In genomic region chr3:170680593-170680992, GRCh38 we compare ENCODE assay signal across 1 cellular context.
TF ChIP-seq lines count a peak whose summit lies in the region.

No MANE protein-coding gene starts in this region.

TF ChIP-seq in K562, 482 proteins besides CTCF, POLR2A, EP300 and RAD21 (continued from another document and continues in another):
- TF ChIP-seq NKRF (IDR thresholded peaks at IDR 0.05; ENCODE audit: borderline replicate concordance) = no peak
- no peak for TF ChIP-seq ZBTB12 (CRISPR knock-in tag; IDR thresholded peaks at IDR 0.05)
- no peak for TF ChIP-seq ZFPM2 (CRISPR knock-in tag; IDR thresholded peaks at IDR 0.05)
- no peak for TF ChIP-seq GTF3C2 (IDR thresholded peaks at IDR 0.05; ENCODE audit: borderline replicate concordance, extremely low read depth, insufficient read length)
- peak; percentile 35; the same call in 1 of the 2 replicates for TF ChIP-seq MYBL2 (IDR thresholded peaks at IDR 0.05; ENCODE audit: low read depth)
- TF ChIP-seq MYBL2 (CRISPR knock-in tag; IDR thresholded peaks at IDR 0.05; ENCODE audit: borderline replicate concordance) = no peak
- no peak for TF ChIP-seq MLLT1 (IDR thresholded peaks at IDR 0.05)
- no peak for TF ChIP-seq HBP1 (CRISPR knock-in tag; IDR thresholded peaks at IDR 0.05)
- peak; percentile 73 for TF ChIP-seq LEF1 (IDR thresholded peaks at IDR 0.05)
- TF ChIP-seq ID3 (CRISPR knock-in tag; IDR thresholded peaks at IDR 0.05) = no peak
- TF ChIP-seq ID3 (tag; IDR thresholded peaks at IDR 0.05) = no peak
- peak; percentile 79 for TF ChIP-seq SMARCA4 (IDR thresholded peaks at IDR 0.05)
- no peak for TF ChIP-seq SRSF9 (IDR thresholded peaks at IDR 0.05; ENCODE audit: borderline replicate concordance, low read depth, low read length)
- TF ChIP-seq TAL1 (IDR thresholded peaks at IDR 0.05) = peak; percentile 48; the same call in 1 of the 2 replicates
- no peak for TF ChIP-seq RAD51 (IDR thresholded peaks at IDR 0.05; ENCODE audit: borderline replicate concordance, low read depth)
- no peak for TF ChIP-seq TBP (optimal IDR thresholded peaks at IDR 0.05; ENCODE audit: low read depth, low read length)
- TF ChIP-seq NUFIP1 (IDR thresholded peaks at IDR 0.05; ENCODE audit: partially characterized antibody) = no peak
- TF ChIP-seq NCOR1 (IDR thresholded peaks at IDR 0.05) = peak; percentile 50; the same call in 1 of the 2 replicates
- TF ChIP-seq ZNF354B (CRISPR knock-in tag; IDR thresholded peaks at IDR 0.05) = no peak
- TF ChIP-seq ADNP (tag; IDR thresholded peaks at IDR 0.05) = peak; percentile 78; the same call in 1 of the 2 replicates
- no peak for TF ChIP-seq CREBBP (IDR thresholded peaks at IDR 0.05; ENCODE audit: low read depth, low read length)
- peak; percentile 44 for TF ChIP-seq MTA2 (IDR thresholded peaks at IDR 0.05; ENCODE audit: low read depth)
- TF ChIP-seq TAF7 (tag; IDR thresholded peaks at IDR 0.05) = no peak
- 0 out of 2 replicates have a peak, but pooled peaks have one; percentile 61 for TF ChIP-seq ZNF592 (IDR thresholded peaks at IDR 0.05)
- no peak for TF ChIP-seq REST (CRISPR knock-in tag; IDR thresholded peaks at IDR 0.05; ENCODE audit: low read depth)
- TF ChIP-seq DPF2 (IDR thresholded peaks at IDR 0.05) = peak; percentile 57; the same call in 1 of the 2 replicates
- TF ChIP-seq NFIC (IDR thresholded peaks at IDR 0.05) = 0 out of 2 replicates have a peak, but pooled peaks have one; percentile 15
- peak; percentile 51 for TF ChIP-seq FOSL1 (tag; conservative IDR thresholded peaks at IDR 0.05)
- no peak for TF ChIP-seq ZNF280B (CRISPR knock-in tag; IDR thresholded peaks at IDR 0.05)
- TF ChIP-seq TBL1XR1 (IDR thresholded peaks at IDR 0.05; ENCODE audit: low read length in 2 of 2) = peak in 1 of 2 experiments; percentile 50; a peak in 2 of 4 replicates
- peak; percentile 76 for TF ChIP-seq TCF3 (CRISPR knock-in tag; IDR thresholded peaks at IDR 0.05)
- TF ChIP-seq RBM14 (IDR thresholded peaks at IDR 0.05; ENCODE audit: borderline replicate concordance, insufficient read depth, low read depth, low read length) = no peak
- no peak for TF ChIP-seq ARID3B (CRISPR knock-in tag; IDR thresholded peaks at IDR 0.05; ENCODE audit: borderline replicate concordance)
- TF ChIP-seq XRCC4 (IDR thresholded peaks at IDR 0.05; ENCODE audit: extremely low read depth, insufficient read depth, insufficient read length) = no peak
- TF ChIP-seq POLR2H (tag; IDR thresholded peaks at IDR 0.05; ENCODE audit: low read depth) = no peak
- TF ChIP-seq MEF2A (IDR thresholded peaks at IDR 0.05; ENCODE audit: control insufficient read depth, low read depth, low read length) = no peak
- TF ChIP-seq ATF7 (IDR thresholded peaks at IDR 0.05) = peak; percentile 15; the same call in 1 of the 2 replicates
- no peak for TF ChIP-seq ZNF197 (CRISPR knock-in tag; IDR thresholded peaks at IDR 0.05; ENCODE audit: low read depth)
- 0 out of 2 replicates have a peak, but pooled peaks have one; percentile 38 for TF ChIP-seq SREBF1 (IDR thresholded peaks at IDR 0.05; ENCODE audit: borderline replicate concordance, low read depth, low read length)
- peak; percentile 57; the same call in 1 of the 2 replicates for TF ChIP-seq SMARCE1 (IDR thresholded peaks at IDR 0.05)
- TF ChIP-seq NFYB (IDR thresholded peaks at IDR 0.05; ENCODE audit: extremely low read depth, insufficient read length) = peak; percentile 58
